10 cellular contexts compared by ENCODE assay signal in the genomic region with DNA sequence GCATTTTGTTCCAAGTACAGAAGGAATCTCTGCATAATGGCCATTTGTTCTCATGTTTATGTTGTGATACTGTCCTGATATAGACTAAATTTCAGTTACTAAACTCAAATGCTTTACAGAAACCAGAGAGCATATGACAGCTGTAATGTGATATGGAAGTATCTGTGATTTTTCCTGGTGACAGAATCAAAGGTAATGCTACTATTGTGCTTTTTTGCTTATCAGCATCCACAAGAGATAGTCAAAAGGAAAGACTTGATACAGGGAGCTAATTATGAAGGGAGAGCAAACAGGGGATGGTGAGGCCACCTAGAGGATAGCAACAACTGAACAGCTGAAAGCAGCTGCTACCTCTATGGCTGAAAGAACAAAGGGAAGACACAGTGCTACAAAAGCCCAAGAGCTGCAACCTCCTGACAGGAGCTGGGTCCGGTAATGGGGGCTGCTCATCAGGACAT.
A peak's percentile ranks its signal among the peaks of the same experiment; 100 is the strongest.
DNase-seq lines count a peak whose midpoint lies in the region; ATAC-seq and TF ChIP-seq lines count a peak whose summit lies in the region.
"Had no signal": no experiment of that assay in that cellular context is flagged by ENCODE, and none has a peak within 500 bp of the region (broad histone marks: within the 10 kb centered on the region; RNA-seq: fewer than 3 reads in every experiment).

No MANE protein-coding gene starts in this region.

- no peak overlapping the region for H3K27ac ChIP-seq in RWPE2 (ENCODE audit: poor library complexity, severe bottlenecking)
- H3K27ac ChIP-seq in upper lobe of right lung, result no peak overlapping the region
- H3K27ac ChIP-seq: Peyer's patch had no signal

- H3K9me3 ChIP-seq in RWPE2 (ENCODE audit: severe bottlenecking), result no peaks in the 10 kb centered on the region
- H3K9me3 ChIP-seq in upper lobe of right lung, result no peaks in the 10 kb centered on the region
- H3K9me3 ChIP-seq: Peyer's patch had no signal

- DNase-seq in AG09309 (ENCODE audit: low read depth), result no peak
- DNase-seq in RWPE2 (ENCODE audit: low spot score), result no peak
- peak; percentile 22 for DNase-seq in inferior parietal cortex (ENCODE audit: extremely low spot score)
- DNase-seq in activated CD4-positive, alpha-beta T cell treated with anti-CD3 and anti-CD28 coated beads, Interleukin-2, amount 50 U/mL, for 48 hours, result no peak
- no peak for DNase-seq in effector CD4-positive, alpha-beta T cell
- DNase-seq in RPMI8226, result no peak
- DNase-seq in upper lobe of right lung, result no peak
- DNase-seq: EL, Peyer's patch had no signal

- intact Hi-C loops in upper lobe of right lung (cut with DNase I), result no loop called here

- ATAC-seq in GM21717 (IDR thresholded peaks at IDR 0.05; ENCODE audit: unreplicated experiment), result peak; percentile 59
- ATAC-seq in RWPE2 (ENCODE audit: low read depth), result peak; percentile 64; the same call in 2 of the 3 replicates
- ATAC-seq in upper lobe of right lung, result no peak

- H3K36me3 ChIP-seq in RWPE2 (ENCODE audit: low read depth) (no peaks in the 10 kb centered on the region), upper lobe of right lung (no peaks in the 10 kb centered on the region)
- H3K36me3 ChIP-seq: Peyer's patch had no signal

- H3K4me1 ChIP-seq in RWPE2 (ENCODE audit: insufficient read depth, poor library complexity, severe bottlenecking) (no peaks in the 10 kb centered on the region), upper lobe of right lung (no peaks in the 10 kb centered on the region)
- H3K4me1 ChIP-seq: Peyer's patch had no signal

- H3K4me3 ChIP-seq in AG09309 (ENCODE audit: control insufficient read depth, low read depth, low read length), result no peak overlapping the region
- no peak overlapping the region for H3K4me3 ChIP-seq in RWPE2 (ENCODE audit: severe bottlenecking)
- H3K4me3 ChIP-seq in upper lobe of right lung, result no peak overlapping the region
- H3K4me3 ChIP-seq: Peyer's patch had no signal

- TF ChIP-seq CTCF in AG09309 (IDR thresholded peaks at IDR 0.05; ENCODE audit: control insufficient read depth, insufficient read depth, low read depth, low read length, missing control alignments) (peak; percentile 40), RWPE2 (IDR thresholded peaks at IDR 0.05; ENCODE audit: poor library complexity, severe bottlenecking) (no peak), upper lobe of right lung (IDR thresholded peaks at IDR 0.05) (no peak)

- H3K27me3 ChIP-seq in RWPE2 (ENCODE audit: insufficient read depth, poor library complexity, severe bottlenecking) (no peaks in the 10 kb centered on the region), upper lobe of right lung (no peaks in the 10 kb centered on the region)
- H3K27me3 ChIP-seq: Peyer's patch had no signal
